ENCODE assay signal across 8 cellular contexts in genomic region chr3:51384730-51385473, GRCh38. TPM values are rescaled to one million over a fixed set of nuclear protein-coding genes. Genes with fewer than 3 reads are reported as not detected.
DNase-seq lines count a peak whose midpoint lies in the region; ATAC-seq and TF ChIP-seq lines count a peak whose summit lies in the region.

Gene MANF, plus strand, starts transcription at chr3:51385291. Its CDS starts 52 bp downstream, at chr3:51385343.

- H3K9me3 ChIP-seq in mucosa of rectum (ENCODE audit: control insufficient read depth in 2 of 2, low read length in 2 of 2), result no peaks in the 10 kb centered on the region

- DNase-seq in DMS53 (lab: John Stamatoyannopoulos, UW) (peak; percentile 92), KBM-7 (peak; percentile 99), epithelial cell of proximal tubule (ENCODE audit: low read depth) (peak; percentile 67)
- peak; percentile 96 for DNase-seq in activated T-cell treated with anti-CD3 and anti-CD28 coated beads, Interleukin-2, amount 50 U/mL, for 24 hours
- DNase-seq in stimulated activated CD8-positive, alpha-beta memory T cell treated with anti-CD3 and anti-CD28 coated beads, Interleukin-4, amount 100 ng/mL, for 48 hours, result peak; percentile 96

- peak within 1 kb of the TSS; percentile 99 for H3K27ac Mint-ChIP-seq in activated T-cell treated with anti-CD3 and anti-CD28 coated beads, Interleukin-2, amount 50 U/mL, for 24 hours

- H3K4me3 ChIP-seq in epithelial cell of proximal tubule (ENCODE audit: low read depth, low read length) (peak within 1 kb of the TSS; percentile 97), mucosa of rectum (ENCODE audit: low read length in 2 of 2) (peak within 1 kb of the TSS; percentile 97 to 98)

- peaks cover 8 to 15% of the 10 kb centered on the region in 2 donors for H3K36me3 ChIP-seq in mucosa of rectum (ENCODE audit: control insufficient read depth in 2 of 2, insufficient read depth in 2 of 2, low read length in 2 of 2)

- peak within 1 kb of the TSS; percentile 88 to 96 for H3K9ac ChIP-seq in mucosa of rectum (ENCODE audit: low read depth in 1 of 2, low read length in 2 of 2)

- no peaks in the 10 kb centered on the region for H3K27me3 ChIP-seq in mucosa of rectum (ENCODE audit: control insufficient read depth in 2 of 2, insufficient read depth in 2 of 2, low read length in 2 of 2)

- no peak for TF ChIP-seq CTCF in epithelial cell of proximal tubule (conservative IDR thresholded peaks at IDR 0.05; ENCODE audit: low read depth, low read length)

- no peaks in the 10 kb centered on the region for H3K27me3 Mint-ChIP-seq in activated T-cell treated with anti-CD3 and anti-CD28 coated beads, Interleukin-2, amount 50 U/mL, for 24 hours

- ATAC-seq in GM21717 (IDR thresholded peaks at IDR 0.05; ENCODE audit: unreplicated experiment), result peak; percentile 87

- H3K36me3 Mint-ChIP-seq in activated T-cell treated with anti-CD3 and anti-CD28 coated beads, Interleukin-2, amount 50 U/mL, for 24 hours (ENCODE audit: low read depth), result peaks cover 70% of the 10 kb centered on the region

- H3K4me1 Mint-ChIP-seq in activated T-cell treated with anti-CD3 and anti-CD28 coated beads, Interleukin-2, amount 50 U/mL, for 24 hours (ENCODE audit: low read depth), result peaks cover 46% of the 10 kb centered on the region

- H3K9me3 Mint-ChIP-seq in activated T-cell treated with anti-CD3 and anti-CD28 coated beads, Interleukin-2, amount 50 U/mL, for 24 hours, result no peaks in the 10 kb centered on the region

- peak within 1 kb of the TSS; percentile 84 to 96 for H3K27ac ChIP-seq in mucosa of rectum (ENCODE audit: low read depth in 2 of 2, low read length in 2 of 2)

- H3K4me3 Mint-ChIP-seq in activated T-cell treated with anti-CD3 and anti-CD28 coated beads, Interleukin-2, amount 50 U/mL, for 24 hours, result peak within 1 kb of the TSS; percentile 100

- peaks cover 36 to 47% of the 10 kb centered on the region in 2 donors for H3K4me1 ChIP-seq in mucosa of rectum (ENCODE audit: control insufficient read depth in 2 of 2, insufficient read depth in 2 of 2, low read length in 2 of 2)

- in situ Hi-C loops in KBM-7 (cut with MboI; ENCODE audit: low pct_unique_long_range_greater_than_20kb, low sequenced_read_pairs), result loop anchor here (25.0 kb wide), 1 partner anchor 723 kb away; the partner anchor contains the start of gene DOCK3

TF ChIP-seq in PFSK-1, 5 proteins besides CTCF, POLR2A, EP300 and RAD21:
- TF ChIP-seq SIN3A (IDR thresholded peaks at IDR 0.05; ENCODE audit: borderline replicate concordance, insufficient read depth, low read length) (no peak), FOXP2 (optimal IDR thresholded peaks at IDR 0.05; ENCODE audit: borderline replicate concordance, extremely low read depth, extremely low read length, insufficient read depth) (no peak), TAF1 (IDR thresholded peaks at IDR 0.05; ENCODE audit: borderline replicate concordance, insufficient read depth, low read length) (peak; percentile 83; the same call in 1 of the 2 replicates), REST (IDR thresholded peaks at IDR 0.05; ENCODE audit: insufficient read depth in 1 of 2, low read depth in 2 of 2, low read length in 2 of 2) (0 out of 4 replicates have a peak, but pooled peaks of 1 of the 2 experiments have one; percentile 31), POLR2AphosphoS5 (IDR thresholded peaks at IDR 0.05; ENCODE audit: low read depth, low read length) (peak; percentile 78)

RNA-seq across cellular contexts. Expression of gene MANF, which starts in this region (rescaled TPM):
- 90.7 TPM for polyA plus RNA-seq in PFSK-1 (2012; ENCODE audit: insufficient read length, low read depth)
- total RNA-seq in epithelial cell of proximal tubule, result 151 and 265 TPM in 2 replicates

Comparison
In these comparisons a context has a peak if more than half of its experiments do, and no peak if none do; other contexts are left out.
1. Peak in every context shown above with its lines: DNase-seq, ATAC-seq, H3K4me3 ChIP-seq and H3K27ac ChIP-seq.